1 cellular context compared by ENCODE assay signal in genomic region chr6:32182617-32183016, GRCh38.
TF ChIP-seq lines count a peak whose summit lies in the region.

No MANE protein-coding gene starts in this region.

TF ChIP-seq in H1, 55 proteins besides CTCF, POLR2A, EP300 and RAD21:
- TF ChIP-seq SP1 (IDR thresholded peaks at IDR 0.05; ENCODE audit: low read depth, low read length) (no peak), POU5F1 (IDR thresholded peaks at IDR 0.05; ENCODE audit: low read depth, low read length) (no peak), TAF7 (optimal IDR thresholded peaks at IDR 0.05; ENCODE audit: borderline replicate concordance, low read depth, low read length) (no peak), BRCA1 (IDR thresholded peaks at IDR 0.05; ENCODE audit: low read depth, low read length) (no peak), CHD7 (IDR thresholded peaks at IDR 0.05; ENCODE audit: insufficient replicate concordance, low read length) (no peak)
